13 cellular contexts compared by ENCODE assay signal in the genomic region with DNA sequence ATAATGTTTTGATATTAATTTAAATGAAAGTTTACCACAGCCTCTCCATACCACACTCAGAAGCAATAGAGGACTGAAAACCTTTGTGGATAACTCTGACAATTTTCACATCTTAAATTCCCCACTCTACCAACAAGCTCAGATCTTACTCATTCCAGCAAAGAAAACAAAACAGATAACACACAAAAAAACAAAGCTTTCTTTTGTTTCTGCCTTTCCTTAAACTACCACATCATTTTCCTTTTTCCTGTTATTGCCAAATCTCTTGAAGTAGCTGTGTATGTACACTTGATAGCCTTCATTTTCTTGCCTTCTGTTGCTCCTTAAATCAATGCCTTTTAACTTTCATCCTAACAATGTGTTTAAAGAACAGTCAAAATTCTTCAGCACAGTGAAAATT.
DNase-seq lines count a peak whose midpoint lies in the region; ATAC-seq and TF ChIP-seq lines count a peak whose summit lies in the region.
"Had no signal": no experiment of that assay in that cellular context is flagged by ENCODE, and none has a peak within 500 bp of the region (broad histone marks: within the 10 kb centered on the region; RNA-seq: fewer than 3 reads in every experiment).

No MANE protein-coding gene starts in this region.

- DNase-seq in HT1080 (ENCODE audit: low read depth) (peak; percentile 75), astrocyte of the spinal cord (ENCODE audit: low read depth, low spot score) (peak; percentile 6), fibroblast of the aortic adventitia (ENCODE audit: low read depth) (peak; percentile 35), pulmonary artery endothelial cell (ENCODE audit: low read depth, low spot score) (peak; percentile 41), head of caudate nucleus (no peak)
- DNase-seq: Calu3; CD8-positive, alpha-beta T cell; DMS79 treated with DMSO at 0.1 percent for 48 hours; GF-D8 had no signal

- in situ Hi-C loops in astrocyte of the spinal cord (cut with HindIII; ENCODE audit: low sequenced_read_pairs): no loop called here

- ATAC-seq in GM21526 (IDR thresholded peaks at IDR 0.05; ENCODE audit: low FRiP score, unreplicated experiment) (no peak), GM21786 (IDR thresholded peaks at IDR 0.05; ENCODE audit: unreplicated experiment) (no peak)
- ATAC-seq: CD8-positive, alpha-beta T cell had no signal

- TF ChIP-seq CTCF in astrocyte of the spinal cord (IDR thresholded peaks at IDR 0.05; ENCODE audit: low read depth, low read length) (no peak), fibroblast of the aortic adventitia (IDR thresholded peaks at IDR 0.05; ENCODE audit: insufficient read depth, low read length) (no peak)

- H3K4me3 ChIP-seq in astrocyte of the spinal cord (ENCODE audit: low read depth, low read length) (no peak overlapping the region), fibroblast of the aortic adventitia (ENCODE audit: low read depth, low read length) (no peak overlapping the region)
- H3K4me3 ChIP-seq: BLaER1 treated with 17β-estradiol and CSF1 and Interleukin-3, amounts not matched to agents 10 nM and 100 nM; HAP-1 had no signal

- intact Hi-C loops in head of caudate nucleus (cut with DNase I): no loop called here

Comparison
In these comparisons a context has a peak if more than half of its experiments do, and no peak if none do; other contexts are left out.
1. DNase-seq: peak in HT1080 (single experiment), astrocyte of the spinal cord (single experiment), fibroblast of the aortic adventitia (single experiment) and pulmonary artery endothelial cell (single experiment); none in head of caudate nucleus (0 of 42).